ENCODE assay signal across 13 cellular contexts in the genomic region with DNA sequence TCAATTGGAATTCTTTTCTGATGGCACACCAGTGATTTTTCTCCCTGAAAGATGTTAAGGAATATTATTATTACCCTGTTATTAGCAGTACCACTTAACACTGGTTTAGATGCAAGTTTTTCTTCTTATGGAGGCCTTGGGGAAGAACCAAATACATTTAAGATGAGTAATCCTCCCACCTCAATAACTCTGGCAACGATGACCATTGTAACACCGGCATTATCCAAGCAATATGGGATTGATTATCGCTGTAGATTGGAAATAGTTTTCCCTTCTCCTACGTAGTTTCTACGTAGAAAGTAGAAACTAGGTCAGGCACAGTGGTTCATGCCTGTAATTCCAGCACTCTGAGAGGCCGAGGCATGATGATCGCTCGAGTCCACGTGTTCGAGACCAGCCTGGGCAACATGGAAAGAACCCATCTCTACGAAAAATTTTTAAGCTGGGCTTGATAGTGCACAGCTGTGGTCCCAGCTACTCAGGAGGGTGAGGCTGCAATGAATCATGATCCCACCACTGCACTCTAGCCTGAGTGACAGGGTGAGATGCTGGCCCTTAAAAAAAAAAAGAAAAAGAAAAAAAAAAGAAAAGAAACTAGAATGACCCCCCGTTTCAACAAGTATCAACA. TPM values are rescaled to one million over a fixed set of nuclear protein-coding genes. Genes with fewer than 3 reads are reported as not detected.
A peak's percentile ranks its signal among the peaks of the same experiment; 100 is the strongest.
DNase-seq lines count a peak whose midpoint lies in the region; ATAC-seq and TF ChIP-seq lines count a peak whose summit lies in the region.
"Had no signal": no experiment of that assay in that cellular context is flagged by ENCODE, and none has a peak within 500 bp of the region (broad histone marks: within the 10 kb centered on the region; RNA-seq: fewer than 3 reads in every experiment).

No MANE protein-coding gene starts in this region.

- CTCF ChIA-PET in MCF 10A (lab: Yijun Ruan, JAX) = no interaction called here

- no peaks in the 10 kb centered on the region for H3K27me3 Mint-ChIP-seq in activated T-cell treated with anti-CD3 and anti-CD28 coated beads, Interleukin-2, amount 50 U/mL, for 24 hours
- H3K27me3 Mint-ChIP-seq in MCF 10A (ENCODE audit: insufficient read depth, unreplicated experiment) = no peaks in the 10 kb centered on the region

- POLR2A ChIA-PET in MCF 10A (lab: Yijun Ruan, JAX) = interaction anchor here (1.5 to 1.9 kb wide), 2 partner anchors 10 to 30 kb away, joined by 6 to 17 read pairs; no protein-coding TSS in a partner anchor

- H3K4me1 ChIP-seq in lower lobe of right lung (peaks cover 39% of the 10 kb centered on the region), upper lobe of right lung (peaks cover 32% of the 10 kb centered on the region)

- no peaks in the 10 kb centered on the region for H3K36me3 ChIP-seq in lower lobe of right lung
- H3K36me3 ChIP-seq in upper lobe of right lung = peaks cover 7% of the 10 kb centered on the region

- H3K27me3 ChIP-seq in lower lobe of right lung (ENCODE audit: low read depth) = no peaks in the 10 kb centered on the region
- no peaks in the 10 kb centered on the region for H3K27me3 ChIP-seq in upper lobe of right lung

- no peak overlapping the region for H3K4me3 Mint-ChIP-seq in activated T-cell treated with anti-CD3 and anti-CD28 coated beads, Interleukin-2, amount 50 U/mL, for 24 hours
- H3K4me3 Mint-ChIP-seq in MCF 10A (ENCODE audit: unreplicated experiment) = peak overlapping the region; percentile 43

- intact Hi-C loops in MCF 10A (cut with micrococcal nuclease) (no loop called here), lower lobe of right lung (cut with DNase I) (no loop called here), upper lobe of right lung (cut with DNase I) (no loop called here)

- H3K27ac Mint-ChIP-seq in activated T-cell treated with anti-CD3 and anti-CD28 coated beads, Interleukin-2, amount 50 U/mL, for 24 hours = peak overlapping the region; percentile 47
- H3K27ac Mint-ChIP-seq in MCF 10A (ENCODE audit: low read depth, unreplicated experiment) = peak overlapping the region; percentile 64

- peak overlapping the region; percentile 49 for H3K27ac ChIP-seq in lower lobe of right lung
- peak overlapping the region; percentile 24 for H3K27ac ChIP-seq in upper lobe of right lung
- H3K27ac ChIP-seq: HL-60 had no signal

- H3K9me3 Mint-ChIP-seq in activated T-cell treated with anti-CD3 and anti-CD28 coated beads, Interleukin-2, amount 50 U/mL, for 24 hours = no peaks in the 10 kb centered on the region
- H3K9me3 Mint-ChIP-seq in MCF 10A (ENCODE audit: unreplicated experiment) = no peaks in the 10 kb centered on the region

- DNase-seq in activated T-cell treated with anti-CD3 and anti-CD28 coated beads, Interleukin-2, amount 50 U/mL, for 24 hours = no peak
- DNase-seq in activated T-cell treated with anti-CD3 and anti-CD28 coated beads, Interleukin-2, amount 50 U/mL, for 1 hour = no peak
- no peak for DNase-seq in MCF 10A (ENCODE audit: unreplicated experiment)
- no peak for DNase-seq in lower lobe of right lung
- no peak for DNase-seq in upper lobe of right lung
- no peak for DNase-seq in NCI-H1694 (lab: John Stamatoyannopoulos, UW)
- DNase-seq in stimulated activated CD4-positive, alpha-beta T cell treated with anti-CD3 and anti-CD28 coated beads, Interleukin-4, amount 100 ng/mL, for 4 hours = no peak
- DNase-seq: activated naive CD4-positive, alpha-beta T cell treated with anti-CD3 and anti-CD28 coated beads, Interleukin-2, amount 50 U/mL, for 16 hours; midbrain; MV-4-11; NCI-H524 treated with DMSO at 0.1 percent for 48 hours had no signal

- H3K9me3 ChIP-seq in lower lobe of right lung = no peaks in the 10 kb centered on the region
- H3K9me3 ChIP-seq in upper lobe of right lung = no peaks in the 10 kb centered on the region

- ATAC-seq in lower lobe of right lung = peak in 1 of 2 donors; percentile 9
- ATAC-seq in upper lobe of right lung = no peak
- ATAC-seq in HG03095 (IDR thresholded peaks at IDR 0.05; ENCODE audit: unreplicated experiment) = no peak

- BruUV-seq in MCF 10A (replicated peaks; lab: Mats Ljungman, UMichigan) = TSS peak; percentile 71

- TF ChIP-seq CTCF in MCF 10A (IDR thresholded peaks at IDR 0.05; ENCODE audit: unreplicated experiment) (no peak), lower lobe of right lung (IDR thresholded peaks at IDR 0.05) (no peak), upper lobe of right lung (IDR thresholded peaks at IDR 0.05) (no peak)

- H3K4me1 Mint-ChIP-seq in activated T-cell treated with anti-CD3 and anti-CD28 coated beads, Interleukin-2, amount 50 U/mL, for 24 hours (ENCODE audit: low read depth) = peaks cover 63% of the 10 kb centered on the region
- H3K4me1 Mint-ChIP-seq in MCF 10A (ENCODE audit: insufficient read depth, unreplicated experiment) = peaks cover 34% of the 10 kb centered on the region

- peaks cover 17% of the 10 kb centered on the region for H3K36me3 Mint-ChIP-seq in activated T-cell treated with anti-CD3 and anti-CD28 coated beads, Interleukin-2, amount 50 U/mL, for 24 hours (ENCODE audit: low read depth)
- H3K36me3 Mint-ChIP-seq in MCF 10A (ENCODE audit: insufficient read depth, unreplicated experiment) = peaks cover 18% of the 10 kb centered on the region

- no peak overlapping the region for H3K4me3 ChIP-seq in lower lobe of right lung
- no peak overlapping the region for H3K4me3 ChIP-seq in upper lobe of right lung

RNA-seq across cellular contexts. Expression of a gene that starts 45.5 kb away (rescaled TPM):
- total RNA-seq in MCF 10A (2022) (66.5 and 67.3 TPM in 2 replicates), lower lobe of right lung (104 TPM), upper lobe of right lung (128 TPM)
